10 cellular contexts compared by ENCODE assay signal in the genomic region with DNA sequence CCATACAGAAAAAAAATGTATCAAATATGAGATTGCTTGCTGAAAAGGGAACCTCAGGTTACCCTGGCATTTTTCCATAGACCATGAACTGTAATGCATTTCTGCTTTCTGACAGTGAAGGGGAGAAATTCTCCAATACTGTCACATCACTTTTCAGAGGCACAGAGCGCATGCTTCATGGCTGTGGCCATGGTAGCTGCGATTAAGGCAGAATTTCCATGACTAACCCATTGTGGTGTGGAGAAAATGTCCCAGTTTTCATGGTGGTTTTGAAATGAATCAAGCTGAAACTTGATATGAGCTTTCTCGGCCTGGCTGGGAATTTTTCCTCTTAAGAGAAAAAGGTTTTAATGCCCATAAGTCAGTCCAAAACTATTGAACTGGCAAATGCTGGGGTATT.
A peak's percentile ranks its signal among the peaks of the same experiment; 100 is the strongest.
DNase-seq lines count a peak whose midpoint lies in the region; ATAC-seq lines count a peak whose summit lies in the region.
"Had no signal": no experiment of that assay in that cellular context is flagged by ENCODE, and none has a peak within 500 bp of the region (broad histone marks: within the 10 kb centered on the region; RNA-seq: fewer than 3 reads in every experiment).

No MANE protein-coding gene starts in this region.

- no peaks in the 10 kb centered on the region for H3K9me3 Mint-ChIP-seq in activated naive CD8-positive, alpha-beta T cell treated with anti-CD3 and anti-CD28 coated beads, Interleukin-2, amount 50 U/mL, for 24 hours
- H3K9me3 Mint-ChIP-seq: dendritic cell treated with granulocyte-macrophage colony-stimulating factor and Interleukin-4, amounts not matched to agents 40 ng/mL and 50 ng/mL, for 4 days had no signal

- peak; percentile 87 for ATAC-seq in activated naive CD8-positive, alpha-beta T cell treated with anti-CD3 and anti-CD28 coated beads, Interleukin-2, amount 50 U/mL, for 24 hours
- ATAC-seq in HG02763 (IDR thresholded peaks at IDR 0.05; ENCODE audit: unreplicated experiment) = no peak
- ATAC-seq: left lung had no signal

- peaks cover 7% of the 10 kb centered on the region for H3K36me3 Mint-ChIP-seq in activated naive CD8-positive, alpha-beta T cell treated with anti-CD3 and anti-CD28 coated beads, Interleukin-2, amount 50 U/mL, for 24 hours (ENCODE audit: low read depth)

- no peak overlapping the region for H3K4me3 Mint-ChIP-seq in activated naive CD8-positive, alpha-beta T cell treated with anti-CD3 and anti-CD28 coated beads, Interleukin-2, amount 50 U/mL, for 24 hours
- H3K4me3 Mint-ChIP-seq: dendritic cell treated with granulocyte-macrophage colony-stimulating factor and Interleukin-4, amounts not matched to agents 40 ng/mL and 50 ng/mL, for 4 days had no signal

- H3K27ac Mint-ChIP-seq in activated naive CD8-positive, alpha-beta T cell treated with anti-CD3 and anti-CD28 coated beads, Interleukin-2, amount 50 U/mL, for 24 hours = peak overlapping the region; percentile 93

- H3K4me1 Mint-ChIP-seq in activated naive CD8-positive, alpha-beta T cell treated with anti-CD3 and anti-CD28 coated beads, Interleukin-2, amount 50 U/mL, for 24 hours = peaks cover 50% of the 10 kb centered on the region

- DNase-seq in DMS79 treated with DMSO at 0.1 percent for 48 hours (lab: John Stamatoyannopoulos, UW) (peak; percentile 3), DMS79 (lab: John Stamatoyannopoulos, UW) (no peak), HS-5 (ENCODE audit: low read depth) (peak; percentile 38), NK-92 (lab: John Stamatoyannopoulos, UW; ENCODE audit: unreplicated experiment) (no peak), NCI-H2196 treated with DMSO at 0.1 percent for 48 hours (lab: John Stamatoyannopoulos, UW; ENCODE audit: unreplicated experiment) (no peak)
- peak; percentile 31 for DNase-seq in activated naive CD8-positive, alpha-beta T cell treated with anti-CD3 and anti-CD28 coated beads, Interleukin-2, amount 50 U/mL, for 24 hours
- DNase-seq in stimulated activated CD4-positive, alpha-beta T cell treated with anti-CD3 and anti-CD28 coated beads, Interleukin-2, amount 100 ng/mL, for 24 hours = peak; percentile 31 to 35
- DNase-seq: left lung had no signal

- H3K27me3 Mint-ChIP-seq in activated naive CD8-positive, alpha-beta T cell treated with anti-CD3 and anti-CD28 coated beads, Interleukin-2, amount 50 U/mL, for 24 hours = no peaks in the 10 kb centered on the region
- H3K27me3 Mint-ChIP-seq: dendritic cell treated with granulocyte-macrophage colony-stimulating factor and Interleukin-4, amounts not matched to agents 40 ng/mL and 50 ng/mL, for 4 days had no signal

Comparison
In these comparisons a context has a peak if more than half of its experiments do, and no peak if none do; other contexts are left out.
1. DNase-seq: peak in DMS79 treated with DMSO at 0.1 percent for 48 hours (single experiment), HS-5 (single experiment), activated naive CD8-positive, alpha-beta T cell treated with anti-CD3 and anti-CD28 coated beads, Interleukin-2, amount 50 U/mL, for 24 hours (single experiment) and stimulated activated CD4-positive, alpha-beta T cell treated with anti-CD3 and anti-CD28 coated beads, Interleukin-2, amount 100 ng/mL, for 24 hours (2 of 2); none in DMS79 (single experiment), NK-92 (single experiment) and NCI-H2196 treated with DMSO at 0.1 percent for 48 hours (single experiment).